10 cellular contexts compared by ENCODE assay signal in the genomic region with DNA sequence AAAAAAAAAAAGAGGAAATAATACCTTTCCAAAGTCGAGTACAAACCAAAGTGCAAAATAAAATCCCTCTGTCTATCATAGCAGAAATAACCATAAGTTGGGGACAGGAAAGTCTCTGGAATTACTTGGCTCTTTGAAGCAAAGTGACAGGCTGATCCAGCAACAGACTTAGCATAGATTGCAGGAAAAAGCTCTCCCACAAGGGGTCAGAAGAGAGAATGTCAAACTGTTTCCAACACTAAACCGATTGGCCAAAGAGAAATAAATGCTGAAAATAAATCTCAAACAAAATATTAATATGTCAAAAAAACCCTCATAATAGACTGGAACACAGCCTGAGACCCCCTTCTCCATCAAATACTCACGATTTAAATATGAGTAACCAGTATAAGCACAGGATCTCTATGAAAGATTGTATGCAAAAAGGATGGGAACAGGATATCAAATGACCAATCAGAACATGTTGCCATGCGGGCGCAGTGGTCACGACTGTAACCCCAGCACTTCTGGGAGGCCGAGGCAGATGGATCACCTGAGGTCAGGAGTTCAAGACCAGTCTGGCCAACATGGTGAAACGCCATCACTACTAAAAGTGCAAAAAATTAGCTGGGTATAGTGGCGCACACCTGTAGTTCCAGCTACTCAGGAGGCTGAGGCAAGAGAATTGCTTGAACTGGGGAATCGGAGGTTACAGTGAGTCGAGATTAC.
A peak's percentile ranks its signal among the peaks of the same experiment; 100 is the strongest.
DNase-seq lines count a peak whose midpoint lies in the region; ATAC-seq, FAIRE-seq and TF ChIP-seq lines count a peak whose summit lies in the region.
"Had no signal": no experiment of that assay in that cellular context is flagged by ENCODE, and none has a peak within 500 bp of the region (broad histone marks: within the 10 kb centered on the region; RNA-seq: fewer than 3 reads in every experiment).

No MANE protein-coding gene starts in this region.

- FAIRE-seq in HTR-8/SVneo (lab: Jason Lieb, UNC), result no peak

- H3K27me3 Mint-ChIP-seq in HFFc6 (ENCODE audit: insufficient read depth), result no peaks in the 10 kb centered on the region
- H3K27me3 Mint-ChIP-seq: activated B cell treated with CpG ODN at 0.5 μM for 24 hours had no signal

- H3K9me3 Mint-ChIP-seq in HFFc6, result no peaks in the 10 kb centered on the region
- H3K9me3 Mint-ChIP-seq: activated B cell treated with CpG ODN at 0.5 μM for 24 hours had no signal

- H3K4me3 ChIP-seq in kidney epithelial cell (ENCODE audit: low read depth, low read length), result no peak overlapping the region

- no peak overlapping the region for H3K27ac Mint-ChIP-seq in HFFc6
- H3K27ac Mint-ChIP-seq: activated B cell treated with CpG ODN at 0.5 μM for 24 hours had no signal

- H3K36me3 Mint-ChIP-seq in HFFc6 (ENCODE audit: low read depth), result no peaks in the 10 kb centered on the region

- DNase-seq in DMS53 treated with DMSO at 0.1 percent for 48 hours (lab: John Stamatoyannopoulos, UW; ENCODE audit: unreplicated experiment) (peak; percentile 47), HFFc6 (peak; percentile 41), SW480 (ENCODE audit: low spot score) (peak; percentile 13), kidney epithelial cell (ENCODE audit: low read depth) (no peak), HTR-8/SVneo (ENCODE audit: insufficient read length, low spot score) (no peak)
- DNase-seq: activated B cell treated with CpG ODN at 0.5 μM for 24 hours, islet precursor cell had no signal

- peak; percentile 77 for TF ChIP-seq CTCF in HFFc6 (IDR thresholded peaks at IDR 0.05)
- TF ChIP-seq CTCF in kidney epithelial cell (IDR thresholded peaks at IDR 0.05; ENCODE audit: insufficient read depth, low read length, poor library complexity, severe bottlenecking), result peak; percentile 49

- H3K4me1 Mint-ChIP-seq in HFFc6 (ENCODE audit: low read depth), result peaks cover 22% of the 10 kb centered on the region
- H3K4me1 Mint-ChIP-seq: activated B cell treated with CpG ODN at 0.5 μM for 24 hours had no signal

- H3K36me3 ChIP-seq in kidney epithelial cell (ENCODE audit: control insufficient read depth, insufficient read depth, low read length), result no peaks in the 10 kb centered on the region

- no peaks in the 10 kb centered on the region for H3K27me3 ChIP-seq in kidney epithelial cell (ENCODE audit: control insufficient read depth, insufficient read depth, low read length)

- no peak for ATAC-seq in GM21576 (IDR thresholded peaks at IDR 0.05; ENCODE audit: unreplicated experiment)
- ATAC-seq in GM19035 (IDR thresholded peaks at IDR 0.05; ENCODE audit: unreplicated experiment), result no peak
- ATAC-seq in GM21360 (IDR thresholded peaks at IDR 0.05; ENCODE audit: unreplicated experiment), result no peak

- H3K4me3 Mint-ChIP-seq in HFFc6, result no peak overlapping the region
- H3K4me3 Mint-ChIP-seq: activated B cell treated with CpG ODN at 0.5 μM for 24 hours had no signal

Comparison
In these comparisons a context has a peak if more than half of its experiments do, and no peak if none do; other contexts are left out.
1. DNase-seq: peak in DMS53 treated with DMSO at 0.1 percent for 48 hours (single experiment), HFFc6 (single experiment) and SW480 (single experiment); none in kidney epithelial cell (single experiment) and HTR-8/SVneo (single experiment).